Comparison of ENCODE assay signal across 23 cellular contexts in the genomic region with DNA sequence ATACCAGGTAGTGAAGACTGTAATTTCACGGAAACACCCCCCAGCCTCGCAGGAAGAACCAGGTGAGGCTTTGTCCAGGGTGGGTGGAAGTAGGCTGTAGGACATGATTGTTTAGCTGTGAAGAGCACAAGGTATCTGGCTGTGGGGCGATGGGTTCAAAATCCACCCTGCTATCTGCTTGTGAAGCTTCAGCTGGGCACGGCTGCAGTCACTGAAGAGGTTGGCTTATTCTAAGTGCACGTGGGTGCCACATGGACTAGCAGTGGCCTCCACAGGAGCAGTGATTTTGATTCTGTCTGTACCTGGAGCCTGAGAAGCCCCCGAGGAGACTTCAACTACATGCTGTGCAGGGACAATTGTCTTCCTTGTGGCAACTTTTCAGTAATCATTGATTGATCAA.
"Had no signal": no experiment of that assay in that cellular context is flagged by ENCODE, and none has a peak within 500 bp of the region (broad histone marks: within the 10 kb centered on the region; RNA-seq: fewer than 3 reads in every experiment).

No MANE protein-coding gene starts in this region.

- H3K4me3 ChIP-seq: MG63 had no signal

- H3K27ac Mint-ChIP-seq: T-cell had no signal

- H3K4me3 Mint-ChIP-seq: T-cell had no signal

- H3K27ac ChIP-seq: RWPE1 had no signal

- H3K4me1 Mint-ChIP-seq: T-cell had no signal

- DNase-seq: IMR-90, Karpas-422, KG1, MG63, NCI-H1092, NCI-H1105 treated with DMSO at 0.1 percent for 48 hours, NCI-H1417 treated with DMSO at 0.1 percent for 48 hours, NCI-H146, NCI-H1694 treated with DMSO at 0.1 percent for 48 hours, NCI-H1930, NCI-H2081, NCI-H2171, NCI-H226, NCI-H446, NCI-H510A, NCI-H524 treated with DMSO at 0.1 percent for 48 hours, NCI-H69, NCI-H774, SHP77, SK-N-SH, SW 1271, T-cell had no signal

- H3K4me2 ChIP-seq: SK-N-SH had no signal

- H3K9ac ChIP-seq: SK-N-SH had no signal

- H3K9me3 ChIP-seq: MG63, SK-N-SH had no signal

- H3K9me3 Mint-ChIP-seq: T-cell had no signal

- H3K36me3 ChIP-seq: MG63 had no signal

- H3K36me3 Mint-ChIP-seq: T-cell had no signal

- H3K27me3 ChIP-seq: MG63 had no signal
